ENCODE assay signal across 34 cellular contexts in the genomic region with DNA sequence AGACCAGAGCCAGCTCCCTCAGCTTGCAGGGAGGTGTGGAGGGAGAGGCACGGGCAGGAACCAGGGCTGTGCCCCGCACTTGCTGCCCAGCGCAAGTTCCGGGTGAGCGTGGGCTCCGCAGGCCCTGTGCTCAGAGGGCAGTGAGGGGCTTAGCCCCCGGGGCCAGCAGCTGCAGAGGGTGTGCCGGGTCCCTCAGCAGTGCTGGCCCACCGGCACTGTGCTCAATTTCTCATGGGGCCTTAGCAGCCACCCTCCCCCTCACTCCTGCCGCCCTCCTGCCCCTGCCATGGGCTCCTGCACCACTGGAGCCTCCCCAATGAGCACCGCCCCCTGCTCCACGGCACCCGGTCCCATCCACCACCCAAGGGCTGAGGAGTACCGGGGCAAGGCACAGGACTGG.
DNase-seq lines count a peak whose midpoint lies in the region; ATAC-seq and TF ChIP-seq lines count a peak whose summit lies in the region.
"Had no signal": no experiment of that assay in that cellular context is flagged by ENCODE, and none has a peak within 500 bp of the region (broad histone marks: within the 10 kb centered on the region; RNA-seq: fewer than 3 reads in every experiment).

No MANE protein-coding gene starts in this region.

- no peaks in the 10 kb centered on the region for H4K20me1 ChIP-seq in BLaER1
- H4K20me1 ChIP-seq: BLaER1 treated with 17β-estradiol and CSF1 and Interleukin-3, amounts not matched to agents 10 nM and 100 nM had no signal

- H4K91ac ChIP-seq in mesenchymal stem cell (ENCODE audit: low read length) (peak overlapping the region; percentile 50), neuronal stem cell (ENCODE audit: low read depth, low read length, poor library complexity) (no peak overlapping the region)

- H3K23ac ChIP-seq in mesenchymal stem cell (ENCODE audit: low read length in 2 of 2): no peak overlapping the region
- peak overlapping the region; percentile 44 for H3K23ac ChIP-seq in neuronal stem cell (ENCODE audit: low read depth, low read length, poor library complexity)

- H3K9me3 Mint-ChIP-seq in type B pancreatic cell: no peaks in the 10 kb centered on the region

- H3K27me3 Mint-ChIP-seq in type B pancreatic cell: peaks cover 3% of the 10 kb centered on the region

- H2AK5ac ChIP-seq in mesenchymal stem cell (ENCODE audit: low read length, severe bottlenecking) (no peak overlapping the region), neuronal stem cell (ENCODE audit: low read depth, low read length) (no peak overlapping the region)

- peak overlapping the region in 1 of 2 experiments; percentile 71 for H3K14ac ChIP-seq in mesenchymal stem cell (ENCODE audit: low read length in 2 of 2)
- H3K14ac ChIP-seq in neuronal stem cell (ENCODE audit: low read length): peak overlapping the region; percentile 49

- no peak overlapping the region for H3K4me3 ChIP-seq in BLaER1
- H3K4me3 ChIP-seq in mesenchymal stem cell (ENCODE audit: insufficient read depth in 1 of 2, low read depth in 1 of 2, low read length in 2 of 2): no peak overlapping the region
- H3K4me3 ChIP-seq in neuronal stem cell (ENCODE audit: low read length in 2 of 2): no peak overlapping the region
- no peak overlapping the region for H3K4me3 ChIP-seq in upper lobe of right lung
- H3K4me3 ChIP-seq: A549; BLaER1 treated with 17β-estradiol and CSF1 and Interleukin-3, amounts not matched to agents 10 nM and 100 nM had no signal

- H3K4ac ChIP-seq in mesenchymal stem cell (ENCODE audit: low read depth in 1 of 2, low read length in 2 of 2): no peak overlapping the region
- H3K4ac ChIP-seq in neuronal stem cell (ENCODE audit: low read length): no peak overlapping the region

- no peaks in the 10 kb centered on the region for H3K36me3 Mint-ChIP-seq in type B pancreatic cell
- H3K36me3 Mint-ChIP-seq: CD14-positive monocyte; CD4-positive, alpha-beta memory T cell; CD4-positive, CD25-positive, alpha-beta regulatory T cell; CD8-positive, alpha-beta T cell had no signal

- peak overlapping the region; percentile 5; the same call in 1 of the 2 replicates for H3K4me2 ChIP-seq in BLaER1
- H3K4me2 ChIP-seq in mesenchymal stem cell (ENCODE audit: low read length, poor library complexity, severe bottlenecking): no peak overlapping the region
- no peak overlapping the region for H3K4me2 ChIP-seq in neuronal stem cell (ENCODE audit: insufficient read depth, low read length, poor library complexity, severe bottlenecking)
- H3K4me2 ChIP-seq: A549 had no signal

- ATAC-seq in upper lobe of right lung: peak; percentile 24
- ATAC-seq: A549; CD8-positive, alpha-beta T cell had no signal

- no peak for TF ChIP-seq CTCF in upper lobe of right lung (IDR thresholded peaks at IDR 0.05)
- TF ChIP-seq CTCF in type B pancreatic cell (conservative IDR thresholded peaks at IDR 0.05): no peak

- no peak overlapping the region for H2BK120ac ChIP-seq in mesenchymal stem cell (ENCODE audit: low read depth, low read length)
- H2BK120ac ChIP-seq in neuronal stem cell (ENCODE audit: low read depth, low read length): no peak overlapping the region

- no peak overlapping the region for H3K4me3 Mint-ChIP-seq in type B pancreatic cell
- H3K4me3 Mint-ChIP-seq: B cell; CD14-positive monocyte; CD4-positive, alpha-beta memory T cell; CD4-positive, alpha-beta T cell; CD4-positive, CD25-positive, alpha-beta regulatory T cell; CD8-positive, alpha-beta memory T cell; CD8-positive, alpha-beta T cell had no signal

- H2BK5ac ChIP-seq in mesenchymal stem cell (ENCODE audit: low read depth, low read length, poor library complexity, severe bottlenecking) (no peak overlapping the region), neuronal stem cell (ENCODE audit: low read length) (no peak overlapping the region)

- H2AFZ ChIP-seq in mesenchymal stem cell (ENCODE audit: low read depth, low read length) (no peak overlapping the region), neuronal stem cell (ENCODE audit: low read length) (no peak overlapping the region)

- H3K36me3 ChIP-seq in BLaER1 (no peaks in the 10 kb centered on the region), mesenchymal stem cell (ENCODE audit: control insufficient read depth in 1 of 2, insufficient read depth in 2 of 2, low read depth in 1 of 2, low read length in 2 of 2) (no peaks in the 10 kb centered on the region), neuronal stem cell (replicated peaks in 1 of 2; ENCODE audit: control insufficient read depth in 2 of 2, insufficient read depth in 2 of 2, low read length in 2 of 2) (no peaks in the 10 kb centered on the region), upper lobe of right lung (no peaks in the 10 kb centered on the region)
- H3K36me3 ChIP-seq: BE2C; BLaER1 treated with 17β-estradiol and CSF1 and Interleukin-3, amounts not matched to agents 10 nM and 100 nM had no signal

- intact Hi-C loops in upper lobe of right lung (cut with DNase I): no loop called here

- H3K9me3 ChIP-seq in BLaER1 (peaks cover 38% of the 10 kb centered on the region), mesenchymal stem cell (ENCODE audit: control insufficient read depth, low read length) (peaks cover 33% of the 10 kb centered on the region), neuronal stem cell (replicated peaks in 1 of 2; ENCODE audit: control insufficient read depth in 2 of 2, insufficient read depth in 1 of 2, low read depth in 1 of 2, low read length in 2 of 2) (peaks cover 0 to 11% of the 10 kb centered on the region in 2 donors), upper lobe of right lung (peaks cover 15% of the 10 kb centered on the region)
- H3K9me3 ChIP-seq: A549, BE2C had no signal

- H3K9ac ChIP-seq in BLaER1 (no peak overlapping the region), mesenchymal stem cell (ENCODE audit: low read length) (no peak overlapping the region), neuronal stem cell (ENCODE audit: low read depth, low read length, poor library complexity) (no peak overlapping the region)
- H3K9ac ChIP-seq: BLaER1 treated with 17β-estradiol and CSF1 and Interleukin-3, amounts not matched to agents 10 nM and 100 nM had no signal

- H3K79me1 ChIP-seq in mesenchymal stem cell (replicated peaks; ENCODE audit: low read length, poor library complexity, severe bottlenecking) (no peaks in the 10 kb centered on the region), neuronal stem cell (ENCODE audit: low read depth, low read length) (no peaks in the 10 kb centered on the region)

- H3K18ac ChIP-seq in mesenchymal stem cell (ENCODE audit: low read depth in 1 of 2, low read length in 2 of 2): no peak overlapping the region
- H3K18ac ChIP-seq in neuronal stem cell (ENCODE audit: low read length): peak overlapping the region; percentile 13

- H2BK12ac ChIP-seq in mesenchymal stem cell (ENCODE audit: low read length in 2 of 2) (no peak overlapping the region), neuronal stem cell (ENCODE audit: low read length) (no peak overlapping the region)

- no peaks in the 10 kb centered on the region for H3K4me1 Mint-ChIP-seq in type B pancreatic cell (ENCODE audit: unreplicated experiment)
- H3K4me1 Mint-ChIP-seq: B cell; CD4-positive, CD25-positive, alpha-beta regulatory T cell; CD8-positive, alpha-beta memory T cell had no signal

- H2BK15ac ChIP-seq in mesenchymal stem cell (ENCODE audit: low read depth, poor library complexity, severe bottlenecking) (no peak overlapping the region), neuronal stem cell (ENCODE audit: low read length) (no peak overlapping the region)

- H4K8ac ChIP-seq in mesenchymal stem cell (ENCODE audit: low read length) (no peak overlapping the region), neuronal stem cell (ENCODE audit: low read depth, low read length) (no peak overlapping the region)

- no peak overlapping the region for H3K27ac Mint-ChIP-seq in type B pancreatic cell
- H3K27ac Mint-ChIP-seq: B cell; CD14-positive monocyte; CD4-positive, alpha-beta memory T cell; CD4-positive, alpha-beta T cell; CD4-positive, CD25-positive, alpha-beta regulatory T cell; CD8-positive, alpha-beta memory T cell; CD8-positive, alpha-beta T cell had no signal

- WGBS in mesenchymal stem cell: 85% methylated on average over 14 of the region's 14 CpGs
- no CpG with 5 or more reads among the region's 14 CpGs for WGBS in neuronal stem cell (ENCODE audit: extremely low coverage in 2 of 2, insufficient read length in 2 of 2, insufficient replicate concordance in 1 of 2), 2 donors

- H3K27ac ChIP-seq in BLaER1 (no peak overlapping the region), mesenchymal stem cell (ENCODE audit: low read length, poor library complexity, severe bottlenecking) (no peak overlapping the region), neuronal stem cell (replicated peaks; ENCODE audit: low read length) (no peak overlapping the region), upper lobe of right lung (no peak overlapping the region)
- H3K27ac ChIP-seq: 22Rv1, A549, C4-2B had no signal

- H3K27me3 ChIP-seq in BLaER1 (no peaks in the 10 kb centered on the region), mesenchymal stem cell (ENCODE audit: control insufficient read depth in 1 of 2, insufficient read depth in 1 of 2, low read length in 2 of 2) (no peaks in the 10 kb centered on the region), neuronal stem cell (ENCODE audit: control insufficient read depth in 3 of 3, insufficient read depth in 3 of 3, low read depth in 1 of 3, low read length in 3 of 3) (no peaks in the 10 kb centered on the region), upper lobe of right lung (no peaks in the 10 kb centered on the region)
- H3K27me3 ChIP-seq: BE2C; BLaER1 treated with 17β-estradiol and CSF1 and Interleukin-3, amounts not matched to agents 10 nM and 100 nM had no signal

- DNase-seq in mesenchymal stem cell (no peak), neuronal stem cell (ENCODE audit: low spot score) (no peak), upper lobe of right lung (no peak), NCI-H345 (lab: John Stamatoyannopoulos, UW) (no peak), type B pancreatic cell (ENCODE audit: extremely low spot score, unreplicated experiment) (no peak), UCSD-AML1 (lab: John Stamatoyannopoulos, UW; ENCODE audit: unreplicated experiment) (no peak), GM19240 (ENCODE audit: insufficient read length, low spot score) (no peak)
- DNase-seq: 8988T; ACHN; AML-193; BE2C; C1 segment of cervical spinal cord; Caco-2; Calu3; CD4-positive, alpha-beta memory T cell; CD4-positive, alpha-beta T cell; CD4-positive, CD25-positive, alpha-beta regulatory T cell; CD8-positive, alpha-beta memory T cell; CD8-positive, alpha-beta T cell; COR-L47; DMS 273 treated with DMSO at 0.1 percent for 48 hours; DMS153; DMS53; DMS79; DMS79 treated with DMSO at 0.1 percent for 48 hours; DND-41; EL had no signal

- H3K4me1 ChIP-seq in BLaER1: peaks cover 29% of the 10 kb centered on the region
- no peaks in the 10 kb centered on the region for H3K4me1 ChIP-seq in mesenchymal stem cell (ENCODE audit: control insufficient read depth, insufficient read depth, low read depth, low read length)
- H3K4me1 ChIP-seq in neuronal stem cell (ENCODE audit: control insufficient read depth in 2 of 2, insufficient read depth in 1 of 2, low read depth in 1 of 2, low read length in 2 of 2): no peaks in the 10 kb centered on the region
- no peaks in the 10 kb centered on the region for H3K4me1 ChIP-seq in upper lobe of right lung
- H3K4me1 ChIP-seq: A549, BE2C, Caco-2 had no signal
